8 cellular contexts compared by ENCODE assay signal in genomic region chr14:106605548-106606448, GRCh38.
DNase-seq lines count a peak whose midpoint lies in the region; ATAC-seq and TF ChIP-seq lines count a peak whose summit lies in the region.

No MANE protein-coding gene starts in this region.

- no peaks in the 10 kb centered on the region for H3K9me3 ChIP-seq in neutrophil

- ATAC-seq in GM21360 (IDR thresholded peaks at IDR 0.05; ENCODE audit: unreplicated experiment): peak; percentile 62
- ATAC-seq in HG02852 (IDR thresholded peaks at IDR 0.05; ENCODE audit: unreplicated experiment): no peak

- no peaks in the 10 kb centered on the region for H3K36me3 ChIP-seq in neutrophil

- H3K27ac ChIP-seq in C4-2B (no peak overlapping the region), neutrophil (no peak overlapping the region)

- TF ChIP-seq CTCF in C4-2B (conservative IDR thresholded peaks at IDR 0.05) (peak; percentile 89), neutrophil (IDR thresholded peaks at IDR 0.05) (peak; percentile 62)

- DNase-seq in NOMO-1 treated with DMSO at 0.1 percent for 48 hours (lab: John Stamatoyannopoulos, UW; ENCODE audit: unreplicated experiment) (peak; percentile 34), activated T-cell treated with anti-CD3 and anti-CD28 coated beads for 4 hours (peak; percentile 74), HCEC 1CT (no peak), NCI-H226 (no peak)

- H3K4me1 ChIP-seq in neutrophil (ENCODE audit: control insufficient read depth in 1 of 2, insufficient read depth in 1 of 2, low read depth in 1 of 2, low read length in 1 of 2): peaks cover 16 to 31% of the 10 kb centered on the region in 2 experiments

- H3K4me3 ChIP-seq in neutrophil (ENCODE audit: low read depth in 1 of 2, low read length in 1 of 2): no peak overlapping the region

- peaks cover 44% of the 10 kb centered on the region for H3K27me3 ChIP-seq in neutrophil

Comparison
In these comparisons a context has a peak if more than half of its experiments do, and no peak if none do; other contexts are left out.
1. DNase-seq: peak in NOMO-1 treated with DMSO at 0.1 percent for 48 hours (single experiment) and activated T-cell treated with anti-CD3 and anti-CD28 coated beads for 4 hours (single experiment); none in HCEC 1CT (single experiment) and NCI-H226 (single experiment).